Comparison of ENCODE assay signal across 25 cellular contexts in the genomic region with DNA sequence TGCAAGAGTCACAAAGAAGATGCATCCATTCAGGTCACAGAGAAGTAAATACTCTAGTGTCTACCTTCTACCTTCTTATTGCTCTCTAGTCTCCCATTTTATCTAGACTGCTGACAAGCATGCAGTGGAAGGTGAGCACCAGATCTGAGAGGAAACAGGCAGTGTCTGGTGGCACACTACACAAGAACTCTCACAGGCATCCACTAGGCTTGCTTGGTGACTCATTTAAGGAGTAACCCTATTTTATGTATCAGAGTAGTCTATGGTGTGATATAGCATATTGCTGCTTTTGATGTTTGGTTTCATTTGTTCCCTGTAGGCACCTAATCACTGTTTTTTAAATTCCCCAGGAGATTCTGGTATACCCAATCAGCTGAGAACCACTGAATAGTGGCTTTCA. TPM values are rescaled to one million over a fixed set of nuclear protein-coding genes. Genes with fewer than 3 reads are reported as not detected.
DNase-seq lines count a peak whose midpoint lies in the region; ATAC-seq, FAIRE-seq and TF ChIP-seq lines count a peak whose summit lies in the region.
"Had no signal": no experiment of that assay in that cellular context is flagged by ENCODE, and none has a peak within 500 bp of the region (broad histone marks: within the 10 kb centered on the region; RNA-seq: fewer than 3 reads in every experiment).

No MANE protein-coding gene starts in this region.

- CTCF ChIA-PET in GM12878 (lab: Yijun Ruan, JAX), result no interaction called here

- no peak for TF ChIP-seq POLR2A in GM12878 (IDR thresholded peaks at IDR 0.05; ENCODE audit: low read depth, low read length)

- BruUV-seq in GM12878 (replicated peaks; lab: Mats Ljungman, UMichigan), result no TSS peak

- intact Hi-C loops in GM12878 (cut with micrococcal nuclease; ENCODE audit: unreplicated experiment), result no loop called here

- in situ Hi-C loops in GM12878 (cut with MboI), result no loop called here

- H3K36me3 ChIP-seq in RWPE2 (ENCODE audit: low read depth) (no peaks in the 10 kb centered on the region), GM12878 (ENCODE audit: control insufficient read depth in 2 of 2, insufficient read depth in 2 of 2, low read length in 1 of 2) (no peaks in the 10 kb centered on the region)
- H3K36me3 ChIP-seq: colonic mucosa, Peyer's patch had no signal

- H3K4me3 Mint-ChIP-seq in stimulated activated naive CD8-positive, alpha-beta T cell treated with anti-CD3 and anti-CD28 coated beads, Interleukin-15, amount 100 ng/mL, for 72 hours, result no peak overlapping the region
- H3K4me3 Mint-ChIP-seq: activated naive CD8-positive, alpha-beta T cell; CD8-positive, alpha-beta memory T cell; endodermal cell; nephron; T-helper 17 cell had no signal

- TF ChIP-seq EP300 in GM12878 (IDR thresholded peaks at IDR 0.05; ENCODE audit: borderline replicate concordance in 1 of 2, control insufficient read depth in 1 of 2, low read depth in 2 of 2, low read length in 2 of 2), result no peak

- H3K27me3 Mint-ChIP-seq in stimulated activated naive CD8-positive, alpha-beta T cell treated with anti-CD3 and anti-CD28 coated beads, Interleukin-15, amount 100 ng/mL, for 72 hours, result peaks cover 51% of the 10 kb centered on the region

- no peaks in the 10 kb centered on the region for H4K20me1 ChIP-seq in GM12878 (ENCODE audit: control insufficient read depth, insufficient read depth)

- H3K4me1 ChIP-seq in RWPE2 (ENCODE audit: insufficient read depth, poor library complexity, severe bottlenecking) (no peaks in the 10 kb centered on the region), GM12878 (ENCODE audit: control insufficient read depth, insufficient read depth, low read length) (no peaks in the 10 kb centered on the region)
- H3K4me1 ChIP-seq: colonic mucosa had no signal

- no peaks in the 10 kb centered on the region for H3K9me3 Mint-ChIP-seq in stimulated activated naive CD8-positive, alpha-beta T cell treated with anti-CD3 and anti-CD28 coated beads, Interleukin-15, amount 100 ng/mL, for 72 hours
- H3K9me3 Mint-ChIP-seq: CD8-positive, alpha-beta memory T cell; endodermal cell; nephron had no signal

- H3K27me3 ChIP-seq in RWPE2 (ENCODE audit: insufficient read depth, poor library complexity, severe bottlenecking) (peaks cover 46% of the 10 kb centered on the region), GM12878 (replicated peaks in 1 of 2; ENCODE audit: control insufficient read depth in 2 of 2, insufficient read depth in 2 of 2, low read length in 1 of 2) (peaks cover 5% of the 10 kb centered on the region in 2 experiments)

- H3K27ac Mint-ChIP-seq in stimulated activated naive CD8-positive, alpha-beta T cell treated with anti-CD3 and anti-CD28 coated beads, Interleukin-15, amount 100 ng/mL, for 72 hours, result no peak overlapping the region
- H3K27ac Mint-ChIP-seq: activated naive CD8-positive, alpha-beta T cell; CD8-positive, alpha-beta memory T cell; endodermal cell; nephron; T-helper 17 cell had no signal

- no peak for TF ChIP-seq RAD21 in GM12878 (IDR thresholded peaks at IDR 0.05; ENCODE audit: insufficient read depth, low read depth, low read length)

- SMC1A ChIA-PET in GM12878 (lab: Charles Lee; ENCODE audit: uncharacterized antibody, unreplicated experiment), result no interaction called here

- POLR2A ChIA-PET in GM12878 (lab: Charles Lee), result no interaction called here

- no peaks in the 10 kb centered on the region for H3K79me2 ChIP-seq in GM12878 (ENCODE audit: control insufficient read depth, insufficient read depth, low read length)

- no peak overlapping the region for H3K4me2 ChIP-seq in GM12878 (ENCODE audit: control insufficient read depth, insufficient read depth)

- TF ChIP-seq CTCF in RWPE2 (IDR thresholded peaks at IDR 0.05; ENCODE audit: poor library complexity, severe bottlenecking), result no peak
- no peak for TF ChIP-seq CTCF in GM12878 (IDR thresholded peaks at IDR 0.05 in 2 of 3, conservative IDR thresholded peaks at IDR 0.05 in 1 of 3; ENCODE audit: control insufficient read depth in 2 of 3, extremely low read depth in 1 of 3, insufficient read depth in 1 of 3, low read depth in 3 of 3, low read length in 3 of 3)

- no peak for FAIRE-seq in GM12878 (lab: Jason Lieb, UNC)
- FAIRE-seq: GM12891 had no signal

- ATAC-seq in RWPE2 (ENCODE audit: low read depth), result peak; percentile 59; the same call in 2 of the 3 replicates
- peak; percentile 75 for ATAC-seq in GM12878
- ATAC-seq in stimulated activated naive CD8-positive, alpha-beta T cell treated with anti-CD3 and anti-CD28 coated beads, Interleukin-15, amount 100 ng/mL, for 72 hours, result peak; percentile 96
- ATAC-seq in GM18502 (IDR thresholded peaks at IDR 0.05; ENCODE audit: poor library complexity, unreplicated experiment), result no peak
- ATAC-seq: left lobe of liver, T-helper 17 cell had no signal

- H3K4me1 Mint-ChIP-seq in stimulated activated naive CD8-positive, alpha-beta T cell treated with anti-CD3 and anti-CD28 coated beads, Interleukin-15, amount 100 ng/mL, for 72 hours, result peaks cover 36% of the 10 kb centered on the region
- H3K4me1 Mint-ChIP-seq: nephron had no signal

- no peak overlapping the region for H3K9ac ChIP-seq in GM12878 (ENCODE audit: control insufficient read depth, insufficient read depth, low read length)

- H2AFZ ChIP-seq in GM12878 (ENCODE audit: control insufficient read depth, low read depth, low read length), result no peak overlapping the region

- H3K4me3 ChIP-seq in RWPE2 (ENCODE audit: severe bottlenecking) (no peak overlapping the region), GM12878 (no peak overlapping the region)
- H3K4me3 ChIP-seq: colonic mucosa, Peyer's patch had no signal

- RAD21 ChIA-PET in GM12878 (lab: Charles Lee; ENCODE audit: unreplicated experiment), result no interaction called here

- peak; percentile 5 for DNase-seq in stimulated activated CD4-positive, alpha-beta T cell treated with anti-CD3 and anti-CD28 coated beads, Interleukin-12 subunit alpha, Interleukin-12 subunit beta, amount 100 ng/mL, for 4 hours
- DNase-seq in stimulated activated CD4-positive, alpha-beta T cell treated with anti-CD3 and anti-CD28 coated beads, Interleukin-4, amount 100 ng/mL, for 24 hours, result no peak
- no peak for DNase-seq in RWPE2 (ENCODE audit: low spot score)
- DNase-seq in GM12878 (ENCODE audit: low read depth, low spot score), result no peak
- peak; percentile 26 to 31 for DNase-seq in stimulated activated naive CD8-positive, alpha-beta T cell treated with anti-CD3 and anti-CD28 coated beads, Interleukin-15, amount 100 ng/mL, for 72 hours
- no peak for DNase-seq in iPS-NIHi7 (ENCODE audit: extremely low spot score)
- DNase-seq in stimulated activated CD8-positive, alpha-beta memory T cell treated with anti-CD3 and anti-CD28 coated beads, Interleukin-4, amount 100 ng/mL, for 48 hours, result no peak
- DNase-seq: CD8-positive, alpha-beta memory T cell; colonic mucosa; endodermal cell; GF-D8; H7; KG1; midbrain; NCI-H187; Peyer's patch; posterior cingulate gyrus; substantia nigra; T-helper 17 cell had no signal

- H3K9me3 ChIP-seq in RWPE2 (ENCODE audit: severe bottlenecking) (no peaks in the 10 kb centered on the region), GM12878 (replicated peaks; ENCODE audit: control insufficient read depth, insufficient read depth, low read length) (no peaks in the 10 kb centered on the region)
- H3K9me3 ChIP-seq: colonic mucosa, Peyer's patch had no signal

- H3K27ac ChIP-seq in RWPE2 (ENCODE audit: poor library complexity, severe bottlenecking) (no peak overlapping the region), GM12878 (ENCODE audit: control insufficient read depth, insufficient read depth) (no peak overlapping the region)
- H3K27ac ChIP-seq: colonic mucosa, Peyer's patch, VCaP had no signal

TF ChIP-seq in GM12878, 131 proteins besides CTCF, POLR2A, EP300 and RAD21 (continues in another document):
- TF ChIP-seq FOXK2 (IDR thresholded peaks at IDR 0.05) (no peak), LARP7 (IDR thresholded peaks at IDR 0.05) (no peak)

RNA-seq across cellular contexts. Expression of a gene that starts 1.6 kb away (rescaled TPM):
- 1.2 and 1.5 TPM in 2 replicates for total RNA-seq in GM12878 (2013; cell fraction: nucleolus; rRNA removed)
- total RNA-seq in GM12878 (2014; rRNA removed) (0.33 and 0.51 TPM in 2 replicates), GM12878 (2014; rRNA removed; fragmentation: Illumina TruSeq; extraction: Trizol) (0.31 and 0.92 TPM in 2 replicates), GM12878 (2021) (1.0 and 1.1 TPM in 2 replicates)
- 1.0 TPM for polyA plus RNA-seq in GM12878 (2011; ENCODE audit: low read depth)
- polyA plus RNA-seq in GM12878 (2011; rRNA removed) (0.38 and 0.52 TPM in 2 replicates), GM12878 (2014; fragmentation: Illumina TruSeq; extraction: Trizol) (0.08 and 1.1 TPM in 2 replicates), GM12878 (2014; fragmentation: Nextera tagmentation; extraction: Ambion mirVana) (under 1 TPM; 0.40 TPM), GM12878 (2014; rRNA removed) (0.82 and 1.7 TPM in 2 replicates), GM12878 (2016; fragmentation: Nextera tagmentation; extraction: Ambion mirVana) (1 to 10 TPM in 1 of 2 experiments, under 1 TPM in 1; 0.99 to 1.0 TPM)
- 0.22 and 0.24 TPM in 2 replicates for polyA plus RNA-seq in GM12878 (2011; cell fraction: cytosol; rRNA removed)
- polyA plus RNA-seq in GM12878 (2011; cell fraction: nucleus; rRNA removed), result 0.97 and 1.2 TPM in 2 replicates
- polyA plus RNA-seq in GM12878 (2012), result 0.58 and 0.65 TPM in 2 replicates
- 0.41 and 0.51 TPM in 2 replicates for polyA minus RNA-seq in GM12878 (2011; rRNA and poly(A)+ RNA removed)
- polyA minus RNA-seq in GM12878 (2011; cell fraction: cytosol; rRNA and poly(A)+ RNA removed), result not detected in 2 replicates
- 0.12 TPM in 1 of 2 replicates, not detected in the other for polyA minus RNA-seq in GM12878 (2011; cell fraction: nucleus; rRNA and poly(A)+ RNA removed)
- polyA plus RNA-seq: CD8-positive, alpha-beta memory T cell had no signal

RNA-seq across cellular contexts. Expression of a gene that starts 42.5 kb away (rescaled TPM):
- total RNA-seq in GM12878 (2013; cell fraction: nucleolus; rRNA removed), result 47.7 and 50.7 TPM in 2 replicates
- total RNA-seq in GM12878 (2014; rRNA removed) (8.5 and 11.3 TPM in 2 replicates), GM12878 (2014; rRNA removed; fragmentation: Illumina TruSeq; extraction: Trizol) (13.4 and 14.2 TPM in 2 replicates), GM12878 (2021) (9.0 and 10.0 TPM in 2 replicates)
- polyA plus RNA-seq in GM12878 (2011; ENCODE audit: low read depth), result 4.3 TPM
- polyA plus RNA-seq in GM12878 (2011; rRNA removed) (18.9 and 29.2 TPM in 2 replicates), GM12878 (2014; fragmentation: Illumina TruSeq; extraction: Trizol) (12.8 and 18.2 TPM in 2 replicates), GM12878 (2014; fragmentation: Nextera tagmentation; extraction: Ambion mirVana) (1 to 10 TPM; 1.8 to 3.1 TPM), GM12878 (2014; rRNA removed) (8.6 and 10.9 TPM in 2 replicates), GM12878 (2016; fragmentation: Nextera tagmentation; extraction: Ambion mirVana) (1 to 10 TPM; 5.5 to 6.4 TPM)
- 7.6 and 8.1 TPM in 2 replicates for polyA plus RNA-seq in GM12878 (2011; cell fraction: cytosol; rRNA removed)
- 15.0 and 17.1 TPM in 2 replicates for polyA plus RNA-seq in GM12878 (2011; cell fraction: nucleus; rRNA removed)
- polyA plus RNA-seq in GM12878 (2012), result 5.7 and 6.4 TPM in 2 replicates
- 8.5 and 12.6 TPM in 2 replicates for polyA minus RNA-seq in GM12878 (2011; rRNA and poly(A)+ RNA removed)
- polyA minus RNA-seq in GM12878 (2011; cell fraction: cytosol; rRNA and poly(A)+ RNA removed), result 4.0 and 5.1 TPM in 2 replicates
- 5.2 and 6.1 TPM in 2 replicates for polyA minus RNA-seq in GM12878 (2011; cell fraction: nucleus; rRNA and poly(A)+ RNA removed)

Comparison
In these comparisons a context has a peak if more than half of its experiments do, and no peak if none do; other contexts are left out.
1. DNase-seq: peak in stimulated activated CD4-positive, alpha-beta T cell treated with anti-CD3 and anti-CD28 coated beads, Interleukin-12 subunit alpha, Interleukin-12 subunit beta, amount 100 ng/mL, for 4 hours (single experiment) and stimulated activated naive CD8-positive, alpha-beta T cell treated with anti-CD3 and anti-CD28 coated beads, Interleukin-15, amount 100 ng/mL, for 72 hours (2 of 2); none in stimulated activated CD4-positive, alpha-beta T cell treated with anti-CD3 and anti-CD28 coated beads, Interleukin-4, amount 100 ng/mL, for 24 hours (single experiment), RWPE2 (single experiment), GM12878 (single experiment), iPS-NIHi7 (single experiment) and stimulated activated CD8-positive, alpha-beta memory T cell treated with anti-CD3 and anti-CD28 coated beads, Interleukin-4, amount 100 ng/mL, for 48 hours (single experiment).